ENCODE assay signal across 21 cellular contexts in the genomic region with DNA sequence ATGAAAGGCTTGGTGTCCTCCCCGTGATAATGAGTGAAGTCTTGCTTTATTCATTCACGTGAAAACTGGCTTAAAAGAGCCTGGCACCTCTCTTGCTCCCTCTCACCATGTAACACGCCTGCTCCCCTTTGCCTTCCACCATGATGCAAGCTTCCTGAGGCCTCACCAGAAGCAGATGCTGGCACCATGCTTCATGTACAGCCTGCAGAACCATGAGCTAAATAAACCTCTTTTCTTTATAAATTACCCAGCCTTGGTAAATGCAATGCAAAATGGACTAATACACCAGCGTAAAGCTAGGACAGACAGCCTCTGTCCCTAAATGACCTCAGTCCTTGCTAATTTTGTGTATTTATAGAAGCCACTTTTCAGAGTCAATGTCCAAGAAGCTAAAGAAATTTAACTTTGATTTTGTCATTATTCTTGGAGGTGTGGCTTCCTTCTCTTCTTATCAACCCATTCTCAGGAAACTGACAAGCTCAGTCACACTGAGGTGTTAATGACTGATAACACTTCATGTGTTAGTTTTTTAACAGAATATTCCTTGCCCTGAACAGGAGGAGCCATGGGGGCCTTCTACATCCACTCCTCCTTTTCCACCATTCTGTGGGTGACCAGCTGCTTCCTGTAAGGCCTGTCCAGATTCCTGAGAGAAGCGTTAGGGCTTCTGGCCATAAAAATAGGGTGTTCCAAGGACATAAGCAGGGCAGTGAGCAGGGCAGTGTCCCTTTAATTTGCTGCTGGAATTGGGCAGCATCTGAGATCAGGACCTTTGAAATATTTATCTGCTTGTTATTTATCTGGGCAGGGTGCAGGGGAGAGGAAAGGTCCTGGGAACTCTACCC. TPM values are rescaled to one million over a fixed set of nuclear protein-coding genes. Genes with fewer than 3 reads are reported as not detected.
A peak's percentile ranks its signal among the peaks of the same experiment; 100 is the strongest.
DNase-seq lines count a peak whose midpoint lies in the region; ATAC-seq and TF ChIP-seq lines count a peak whose summit lies in the region.
"Had no signal": no experiment of that assay in that cellular context is flagged by ENCODE, and none has a peak within 500 bp of the region (broad histone marks: within the 10 kb centered on the region; RNA-seq: fewer than 3 reads in every experiment).

No MANE protein-coding gene starts in this region.

- no peak for TF ChIP-seq EP300 in gastroesophageal sphincter (IDR thresholded peaks at IDR 0.05)

- H2AK5ac ChIP-seq in mesendoderm (ENCODE audit: low read length): no peak overlapping the region

- H3K79me2 ChIP-seq in mesendoderm (ENCODE audit: control insufficient read depth, insufficient read depth, low read length): no peaks in the 10 kb centered on the region

- intact Hi-C loops in Right ventricle myocardium superior (cut with DNase I): no loop called here
- intact Hi-C loops in cardiac septum (cut with DNase I): no loop called here
- intact Hi-C loops in vagina (cut with DNase I): no loop called here

- TF ChIP-seq POLR2A in gastroesophageal sphincter (IDR thresholded peaks at IDR 0.05) (no peak), vagina (IDR thresholded peaks at IDR 0.05) (no peak)

- ATAC-seq in Right ventricle myocardium superior (ENCODE audit: poor library complexity) (peak; percentile 59), gastroesophageal sphincter (peak; percentile 31), HG02678 (IDR thresholded peaks at IDR 0.05; ENCODE audit: unreplicated experiment) (no peak), HG03439 (IDR thresholded peaks at IDR 0.05; ENCODE audit: unreplicated experiment) (no peak)
- ATAC-seq: A549; activated CD4-positive, CD25-positive, alpha-beta regulatory T cell treated with anti-CD3 and anti-CD28 coated beads, Interleukin-2, amount 50 U/mL, for 24 hours; activated T-helper 17 cell treated with anti-CD3 and anti-CD28 coated beads, Interleukin-2, amount 50 U/mL, for 72 hours; T-helper 17 cell had no signal

- H3K36me3 ChIP-seq in gastroesophageal sphincter: no peaks in the 10 kb centered on the region
- H3K36me3 ChIP-seq in mesendoderm (ENCODE audit: control insufficient read depth, insufficient read depth, low read length): no peaks in the 10 kb centered on the region
- no peaks in the 10 kb centered on the region for H3K36me3 ChIP-seq in vagina
- H3K36me3 ChIP-seq: BLaER1, cardiac muscle cell had no signal

- no peak overlapping the region for H3K4ac ChIP-seq in mesendoderm (ENCODE audit: low read depth, low read length)

- no peak for DNase-seq in Right ventricle myocardium superior
- no peak for DNase-seq in cardiac septum (ENCODE audit: low spot score)
- peak; percentile 60 for DNase-seq in mesendoderm
- no peak for DNase-seq in vagina (ENCODE audit: extremely low spot score in 2 of 2)
- DNase-seq in T-helper 2 cell treated with Interferon-gamma antibody and Interleukin-4, amounts not matched to agents 5 μg/mL and 100 μg/mL, for 36 hours (ENCODE audit: low spot score): no peak
- DNase-seq: effector CD8-positive, alpha-beta T cell; GOT3; naive B cell; NCI-H1105 treated with DMSO at 0.1 percent for 48 hours; NCI-H2107; NCI-H524 treated with DMSO at 0.1 percent for 48 hours; posterior cingulate gyrus; T-helper 17 cell had no signal

- no peak overlapping the region for H2BK5ac ChIP-seq in mesendoderm (ENCODE audit: low read length)

- no peak overlapping the region for H3K9ac ChIP-seq in mesendoderm (ENCODE audit: low read length)
- H3K9ac ChIP-seq: BLaER1 had no signal

- no peak overlapping the region for H3K18ac ChIP-seq in mesendoderm (ENCODE audit: low read length)

- H3K4me3 ChIP-seq in gastroesophageal sphincter (no peak overlapping the region), mesendoderm (ENCODE audit: low read length) (no peak overlapping the region), vagina (no peak overlapping the region)
- H3K4me3 ChIP-seq: A549, BLaER1, cardiac muscle cell had no signal

- no peak overlapping the region for H3K23ac ChIP-seq in mesendoderm (ENCODE audit: low read length)

- H2BK120ac ChIP-seq in mesendoderm (ENCODE audit: low read depth, low read length): no peak overlapping the region

- H3K27ac ChIP-seq in gastroesophageal sphincter (peak overlapping the region in 1 of 4 donors; percentile 11), mesendoderm (ENCODE audit: low read depth, low read length) (no peak overlapping the region), vagina (peak overlapping the region; percentile 45)
- H3K27ac ChIP-seq: A549, BLaER1, cardiac muscle cell had no signal

- WGBS in gastroesophageal sphincter (ENCODE audit: low coverage in 1 of 2), 2 donors: 78 to 79% methylated on average over 1 to 2 of the region's 5 CpGs
- WGBS in mesendoderm (ENCODE audit: extremely low coverage, insufficient coverage, low lambda C conversion rate): no CpG with 5 or more reads among the region's 5 CpGs

- H3K4me1 Mint-ChIP-seq in T-helper 2 cell treated with Interferon-gamma antibody and Interleukin-4, amounts not matched to agents 5 μg/mL and 100 μg/mL, for 36 hours (ENCODE audit: low read depth): peaks cover 3% of the 10 kb centered on the region
- H3K4me1 Mint-ChIP-seq: activated T-helper 17 cell treated with anti-CD3 and anti-CD28 coated beads, Interleukin-2, amount 50 U/mL, for 72 hours; naive B cell had no signal

- no peak overlapping the region for H3K27ac Mint-ChIP-seq in T-helper 2 cell treated with Interferon-gamma antibody and Interleukin-4, amounts not matched to agents 5 μg/mL and 100 μg/mL, for 36 hours
- H3K27ac Mint-ChIP-seq: activated T-helper 17 cell treated with anti-CD3 and anti-CD28 coated beads, Interleukin-2, amount 50 U/mL, for 72 hours; naive B cell; T-helper 17 cell had no signal

- no peak overlapping the region for H4K8ac ChIP-seq in mesendoderm (ENCODE audit: low read depth, low read length)

- no peak overlapping the region for H3K4me2 ChIP-seq in mesendoderm (ENCODE audit: low read length)
- H3K4me2 ChIP-seq: A549, BLaER1 had no signal

- TF ChIP-seq CTCF in gastroesophageal sphincter (IDR thresholded peaks at IDR 0.05) (no peak), vagina (IDR thresholded peaks at IDR 0.05) (no peak)

- H3K56ac ChIP-seq in mesendoderm (ENCODE audit: low read length): no peak overlapping the region

- H4K5ac ChIP-seq in mesendoderm (ENCODE audit: low read length): no peak overlapping the region

- no peaks in the 10 kb centered on the region for H3K79me1 ChIP-seq in mesendoderm (ENCODE audit: low read length)

- no peak overlapping the region for H3K4me3 Mint-ChIP-seq in T-helper 2 cell treated with Interferon-gamma antibody and Interleukin-4, amounts not matched to agents 5 μg/mL and 100 μg/mL, for 36 hours
- H3K4me3 Mint-ChIP-seq: activated T-helper 17 cell treated with anti-CD3 and anti-CD28 coated beads, Interleukin-2, amount 50 U/mL, for 72 hours; naive B cell; T-helper 17 cell had no signal

- H3K4me1 ChIP-seq in gastroesophageal sphincter (peaks cover 0 to 11% (median 0%) of the 10 kb centered on the region in 3 donors), mesendoderm (ENCODE audit: control insufficient read depth, low read depth, low read length) (peaks cover 5% of the 10 kb centered on the region), vagina (peaks cover 32% of the 10 kb centered on the region)
- H3K4me1 ChIP-seq: A549 had no signal

- no peaks in the 10 kb centered on the region for H3K9me3 Mint-ChIP-seq in T-helper 2 cell treated with Interferon-gamma antibody and Interleukin-4, amounts not matched to agents 5 μg/mL and 100 μg/mL, for 36 hours
- H3K9me3 Mint-ChIP-seq: activated T-helper 17 cell treated with anti-CD3 and anti-CD28 coated beads, Interleukin-2, amount 50 U/mL, for 72 hours; naive B cell had no signal

- H2BK15ac ChIP-seq in mesendoderm (replicated peaks; ENCODE audit: low read depth): no peak overlapping the region

- peaks cover 2% of the 10 kb centered on the region for H3K27me3 Mint-ChIP-seq in T-helper 2 cell treated with Interferon-gamma antibody and Interleukin-4, amounts not matched to agents 5 μg/mL and 100 μg/mL, for 36 hours (ENCODE audit: low read depth)

- no peaks in the 10 kb centered on the region for H3K27me3 ChIP-seq in gastroesophageal sphincter
- H3K27me3 ChIP-seq in mesendoderm (ENCODE audit: insufficient read depth, low read length, poor library complexity): no peaks in the 10 kb centered on the region
- H3K27me3 ChIP-seq in vagina: no peaks in the 10 kb centered on the region
- H3K27me3 ChIP-seq: BLaER1, cardiac muscle cell had no signal

- no peaks in the 10 kb centered on the region for H3K36me3 Mint-ChIP-seq in T-helper 2 cell treated with Interferon-gamma antibody and Interleukin-4, amounts not matched to agents 5 μg/mL and 100 μg/mL, for 36 hours (ENCODE audit: low read depth)
- H3K36me3 Mint-ChIP-seq: naive B cell had no signal

- H3K9me3 ChIP-seq in gastroesophageal sphincter: no peaks in the 10 kb centered on the region
- H3K9me3 ChIP-seq in vagina: no peaks in the 10 kb centered on the region
- H3K9me3 ChIP-seq: A549, BLaER1 had no signal

RNA-seq across cellular contexts. Expression of a gene that starts 38.0 kb away (rescaled TPM):
- 200 TPM for total RNA-seq in Right ventricle myocardium superior
- total RNA-seq in cardiac septum: 139 TPM
- total RNA-seq in gastroesophageal sphincter: 100 to 1,000 TPM; 101 to 152 (median 131) TPM
- polyA plus RNA-seq in mesendoderm (2013, experiment 1 of 2): 0.81 TPM
- 1.1 TPM for polyA plus RNA-seq in mesendoderm (2013, experiment 2 of 2)
- total RNA-seq in vagina: 222 TPM

Comparison
In these comparisons a context has a peak if more than half of its experiments do, and no peak if none do; other contexts are left out.
1. ATAC-seq: peak in Right ventricle myocardium superior (single experiment) and gastroesophageal sphincter (single experiment); none in HG02678 (single experiment) and HG03439 (single experiment).